ENCODE assay signal across 8 cellular contexts in the genomic region with DNA sequence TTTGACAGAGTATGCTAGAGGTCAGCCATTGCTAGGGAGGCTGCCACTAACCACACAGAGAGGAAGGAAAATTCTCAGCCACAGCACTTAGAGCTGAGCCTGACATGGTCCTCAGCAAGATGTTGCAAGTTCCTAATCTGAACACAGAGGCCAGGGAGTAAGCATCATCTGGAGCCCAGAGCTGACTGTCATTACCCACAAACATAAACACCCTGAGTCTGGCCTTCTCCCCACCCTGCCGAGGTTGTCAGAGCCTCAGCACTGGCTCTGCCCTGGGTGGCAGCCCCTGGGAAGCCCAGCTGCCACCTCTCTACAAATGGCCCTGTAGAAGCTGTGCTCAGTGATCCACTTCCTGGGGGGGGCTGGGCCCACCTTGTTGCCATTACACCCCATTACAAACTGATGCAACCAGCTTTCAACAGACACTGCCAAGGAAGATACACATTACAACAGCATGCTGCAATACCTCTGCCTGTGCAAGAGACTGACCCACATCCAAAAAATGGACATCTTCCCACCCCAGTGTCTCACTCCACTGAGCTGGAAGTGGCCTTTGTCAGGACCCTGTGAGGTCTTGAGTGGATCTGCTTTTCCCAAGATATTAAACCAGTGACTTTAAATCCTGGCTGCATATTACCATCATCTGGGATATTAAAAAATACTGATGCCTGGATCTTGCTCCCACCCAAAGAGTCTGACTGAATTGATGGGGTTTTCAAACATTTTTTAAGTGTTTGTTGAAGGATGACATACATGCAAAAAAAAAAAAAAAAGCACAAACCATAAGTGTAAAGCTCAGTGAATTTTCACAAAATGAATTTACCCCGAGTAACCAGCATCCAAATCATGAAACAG. TPM values are rescaled to one million over a fixed set of nuclear protein-coding genes. Genes with fewer than 3 reads are reported as not detected.
DNase-seq lines count a peak whose midpoint lies in the region; ATAC-seq, FAIRE-seq and TF ChIP-seq lines count a peak whose summit lies in the region.

No MANE protein-coding gene starts in this region.

- no peaks in the 10 kb centered on the region; the same call in 2 of the 3 replicates for H3K36me3 Mint-ChIP-seq in GM23338 (ENCODE audit: low read depth)

- FAIRE-seq in pancreas (lab: Jason Lieb, UNC): no peak

- H3K27ac Mint-ChIP-seq in GM23338: no peak overlapping the region

- no peak overlapping the region for H3K4me3 Mint-ChIP-seq in GM23338

- H3K27me3 Mint-ChIP-seq in GM23338 (ENCODE audit: insufficient read depth, low read depth, poor library complexity): peaks cover 4% of the 10 kb centered on the region

- 83 to 95% methylated on average over 2 of the region's 2 CpGs for WGBS in pancreas, 2 donors

- intact Hi-C loops in pancreas (cut with DNase I): no loop called here

- H3K4me1 ChIP-seq in effector memory CD4-positive, alpha-beta T cell (ENCODE audit: control insufficient read depth, insufficient read depth, low read length, poor library complexity, severe bottlenecking): peaks cover 82% of the 10 kb centered on the region
- H3K4me1 ChIP-seq in pancreas (peaks cover 0 to 25% (median 0%) of the 10 kb centered on the region in 3 donors), GM23338 (ENCODE audit: insufficient read depth) (peaks cover 17% of the 10 kb centered on the region)

- no peak overlapping the region for H3K4me2 ChIP-seq in GM23338

- no peaks in the 10 kb centered on the region for H3K9me3 ChIP-seq in effector memory CD4-positive, alpha-beta T cell (ENCODE audit: control insufficient read depth, low read length)
- no peaks in the 10 kb centered on the region for H3K9me3 ChIP-seq in pancreas

- H3K27ac ChIP-seq in RWPE1 (peak overlapping the region; percentile 64), pancreas (peak overlapping the region in 2 of 4 donors; percentile 76 to 77), GM23338 (ENCODE audit: low read depth) (no peak overlapping the region)
- peak overlapping the region; percentile 87 for H3K27ac ChIP-seq in effector memory CD4-positive, alpha-beta T cell (ENCODE audit: insufficient read depth, low read length, poor library complexity, severe bottlenecking)

- CTCF ChIA-PET in RWPE1 (lab: Yijun Ruan, JAX): interaction anchor here (0.7 to 1.6 kb wide), 5 partner anchors 10 to 62 kb away, joined by 3 to 10 read pairs (median 4); no protein-coding TSS in a partner anchor

- H2AFZ ChIP-seq in GM23338: no peak overlapping the region

- no peaks in the 10 kb centered on the region for H3F3A ChIP-seq in GM23338 (replicated peaks; ENCODE audit: low read depth)

- H3K4me1 Mint-ChIP-seq in GM23338: peaks cover 28% of the 10 kb centered on the region

- no peaks in the 10 kb centered on the region for H3K79me2 ChIP-seq in GM23338 (replicated peaks; ENCODE audit: insufficient read depth)

- H3K4me3 ChIP-seq in effector memory CD4-positive, alpha-beta T cell (ENCODE audit: insufficient read depth, low read depth, low read length, poor library complexity, severe bottlenecking): no peak overlapping the region
- H3K4me3 ChIP-seq in pancreas (no peak overlapping the region), GM23338 (no peak overlapping the region)

- peak in 3 of 4 donors; percentile 48 to 66 (median 60) for ATAC-seq in pancreas
- no peak for ATAC-seq in GM23338

- TF ChIP-seq CTCF in RWPE1 (conservative IDR thresholded peaks at IDR 0.05; ENCODE audit: low read depth) (no peak), pancreas (IDR thresholded peaks at IDR 0.05) (no peak), GM23338 (conservative IDR thresholded peaks at IDR 0.05; ENCODE audit: low read depth in 2 of 2) (no peak), GM10266 (IDR thresholded peaks at IDR 0.05; ENCODE audit: control insufficient read depth, insufficient read depth, low read depth, missing control alignments) (no peak)

- POLR2A ChIA-PET in RWPE1 (lab: Yijun Ruan, JAX; ENCODE audit: low non-redundant PET): interaction anchor here (0.5 kb wide), 1 partner anchor 353 kb away, joined by 3 read pairs; no protein-coding TSS in a partner anchor

- DNase-seq in stimulated activated naive CD4-positive, alpha-beta T cell (lab: John Stamatoyannopoulos, UW): peak in 4 of 6 experiments; percentile 12 to 27 (median 23)
- DNase-seq in stimulated activated naive CD4-positive, alpha-beta T cell treated with Interleukin-2 at 50 U/mL for 16 hours (lab: John Stamatoyannopoulos, UW): no peak
- DNase-seq in RWPE1 (ENCODE audit: low spot score) (no peak), pancreas (no peak), GM23338 (ENCODE audit: low spot score) (no peak), foreskin melanocyte (no peak), GM10266 (ENCODE audit: extremely low spot score) (no peak)
- DNase-seq in effector memory CD4-positive, alpha-beta T cell: no peak

- no peaks in the 10 kb centered on the region; the same call in 2 of the 3 replicates for H3K9me3 Mint-ChIP-seq in GM23338

- H3K9me2 ChIP-seq in GM23338 (ENCODE audit: insufficient read depth): no peaks in the 10 kb centered on the region

- H4K20me1 ChIP-seq in GM23338 (replicated peaks; ENCODE audit: insufficient read depth): no peaks in the 10 kb centered on the region

- no peaks in the 10 kb centered on the region for H3K36me3 ChIP-seq in effector memory CD4-positive, alpha-beta T cell (ENCODE audit: control insufficient read depth, insufficient read depth, low read length)
- no peaks in the 10 kb centered on the region for H3K36me3 ChIP-seq in pancreas
- H3K36me3 ChIP-seq in GM23338 (ENCODE audit: insufficient read depth): no peaks in the 10 kb centered on the region

- no peaks in the 10 kb centered on the region for H3K27me3 ChIP-seq in effector memory CD4-positive, alpha-beta T cell (replicated peaks; ENCODE audit: control insufficient read depth, insufficient read depth, low read length, poor library complexity, severe bottlenecking)
- H3K27me3 ChIP-seq in pancreas: no peaks in the 10 kb centered on the region
- H3K27me3 ChIP-seq in GM23338 (ENCODE audit: insufficient read depth): no peaks in the 10 kb centered on the region

TF ChIP-seq in GM23338, 12 proteins besides CTCF, POLR2A, EP300 and RAD21:
- TF ChIP-seq ETS1 (IDR thresholded peaks at IDR 0.05) (no peak), JUNB (IDR thresholded peaks at IDR 0.05; ENCODE audit: unreplicated experiment) (no peak), STAT1 (IDR thresholded peaks at IDR 0.05; ENCODE audit: unreplicated experiment) (no peak)

RNA-seq across cellular contexts. Expression of gene IRF1, which starts 33.0 kb away (rescaled TPM):
- 10 to 100 TPM in 4 of 6 donors, 1 to 10 TPM in 2; 7.0 to 28.0 (median 11.1) TPM for total RNA-seq in pancreas
- 10 to 100 TPM in 1 of 2 donors, 1 to 10 TPM in 1; 8.5 to 30.8 TPM for polyA plus RNA-seq in pancreas
- 6.4 and 6.9 TPM in 2 replicates for total RNA-seq in GM23338 (2014; rRNA removed; shearing (Covaris generic))
- polyA plus RNA-seq in GM23338 (2016; fragmentation: Nextera tagmentation; extraction: Ambion mirVana): 8.6 and 9.1 TPM in 2 replicates

Comparison
In these comparisons a context has a peak if more than half of its experiments do, and no peak if none do; other contexts are left out.
1. DNase-seq: peak in stimulated activated naive CD4-positive, alpha-beta T cell (4 of 6); none in stimulated activated naive CD4-positive, alpha-beta T cell treated with Interleukin-2 at 50 U/mL for 16 hours (single experiment), RWPE1 (single experiment), effector memory CD4-positive, alpha-beta T cell (0 of 3), pancreas (0 of 6), GM23338 (single experiment), foreskin melanocyte (single experiment) and GM10266 (single experiment).